In the genomic region with DNA sequence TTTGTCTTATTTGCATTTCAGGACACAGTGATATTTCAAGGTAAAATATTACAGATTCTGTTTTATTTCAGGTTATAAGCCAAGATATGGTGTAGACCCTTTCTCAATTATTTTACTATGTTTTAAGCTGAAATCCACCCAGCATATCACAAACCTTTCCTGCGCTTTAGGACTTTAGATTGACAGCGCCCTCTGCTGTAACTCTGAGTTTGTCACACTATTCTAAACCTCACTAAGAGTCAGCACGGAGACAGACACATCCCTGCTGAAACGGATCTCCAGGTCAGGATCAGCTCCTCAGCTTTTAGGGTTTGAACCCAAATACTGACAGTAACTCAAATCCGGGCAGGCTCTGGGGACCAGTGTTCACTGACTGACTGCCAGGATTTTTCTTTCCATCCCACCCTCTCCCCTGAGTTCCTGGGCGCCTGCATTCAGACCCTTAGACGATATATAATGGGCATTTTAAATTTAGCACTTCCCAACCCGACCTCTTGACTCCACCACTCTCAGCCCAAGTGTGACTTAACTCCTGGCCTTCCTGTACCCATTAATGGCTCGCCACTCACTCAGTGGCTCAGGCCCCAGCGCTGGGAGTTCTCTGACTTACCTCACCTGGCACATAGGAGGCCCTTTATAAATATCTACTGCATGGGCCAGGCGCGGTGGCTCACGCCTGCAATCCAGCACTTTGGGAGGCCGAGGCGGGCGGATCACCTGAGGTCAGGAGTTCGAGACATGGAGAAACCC, we compare ENCODE assay signal across 9 cellular contexts. TPM values are rescaled to one million over a fixed set of nuclear protein-coding genes. Genes with fewer than 3 reads are reported as not detected.
DNase-seq lines count a peak whose midpoint lies in the region; ATAC-seq and TF ChIP-seq lines count a peak whose summit lies in the region.
"Had no signal": no experiment of that assay in that cellular context is flagged by ENCODE, and none has a peak within 500 bp of the region (broad histone marks: within the 10 kb centered on the region; RNA-seq: fewer than 3 reads in every experiment).

No MANE protein-coding gene starts in this region.

- peak; percentile 75 for TF ChIP-seq CTCF in GM12873 (IDR thresholded peaks at IDR 0.05; ENCODE audit: insufficient read depth, low read depth, low read length, missing control alignments)
- peak in 2 of 3 experiments; percentile 24 to 51 for TF ChIP-seq CTCF in ascending aorta (IDR thresholded peaks at IDR 0.05)

- H3K36me3 ChIP-seq in ascending aorta: no peaks in the 10 kb centered on the region

- no peaks in the 10 kb centered on the region for H3K27me3 ChIP-seq in ascending aorta

- ATAC-seq in HG03378 (IDR thresholded peaks at IDR 0.05; ENCODE audit: unreplicated experiment): peak; percentile 70

- no peak overlapping the region for H3K27ac ChIP-seq in ascending aorta

- H3K9me3 ChIP-seq in ascending aorta: no peaks in the 10 kb centered on the region

- intact Hi-C loops in ascending aorta (cut with DNase I): loop anchor here (10.0 kb wide), 1 partner anchor 598 kb away; no protein-coding TSS in a partner anchor

- peak; percentile 71 for DNase-seq in AG20443 (ENCODE audit: low spot score)
- DNase-seq in NCI-H82 (lab: John Stamatoyannopoulos, UW): peak; percentile 69
- DNase-seq in ascending aorta (ENCODE audit: low spot score in 2 of 2): no peak
- DNase-seq in iris pigment epithelial cell (ENCODE audit: low read depth): peak; percentile 71
- peak; percentile 41 for DNase-seq in stimulated activated CD8-positive, alpha-beta memory T cell treated with anti-CD3 and anti-CD28 coated beads, Interleukin-4, amount 100 ng/mL, for 48 hours
- DNase-seq in activated gamma-delta T cell (lab: John Stamatoyannopoulos, UW): no peak

- H3K4me3 ChIP-seq in ascending aorta: no peak overlapping the region

- no peaks in the 10 kb centered on the region for H3K4me1 ChIP-seq in ascending aorta

RNA-seq across cellular contexts. Expression of a gene that starts 33.5 kb away (rescaled TPM):
- total RNA-seq in ascending aorta: not detected
- total RNA-seq: mononuclear cell had no signal

RNA-seq across cellular contexts. Expression of a gene that starts 45.1 kb away (rescaled TPM):
- total RNA-seq in ascending aorta: 269 TPM

Comparison
In these comparisons a context has a peak if more than half of its experiments do, and no peak if none do; other contexts are left out.
1. DNase-seq: peak in AG20443 (single experiment), NCI-H82 (single experiment), iris pigment epithelial cell (single experiment) and stimulated activated CD8-positive, alpha-beta memory T cell treated with anti-CD3 and anti-CD28 coated beads, Interleukin-4, amount 100 ng/mL, for 48 hours (single experiment); none in ascending aorta (0 of 2) and activated gamma-delta T cell (single experiment).